In the genomic region with DNA sequence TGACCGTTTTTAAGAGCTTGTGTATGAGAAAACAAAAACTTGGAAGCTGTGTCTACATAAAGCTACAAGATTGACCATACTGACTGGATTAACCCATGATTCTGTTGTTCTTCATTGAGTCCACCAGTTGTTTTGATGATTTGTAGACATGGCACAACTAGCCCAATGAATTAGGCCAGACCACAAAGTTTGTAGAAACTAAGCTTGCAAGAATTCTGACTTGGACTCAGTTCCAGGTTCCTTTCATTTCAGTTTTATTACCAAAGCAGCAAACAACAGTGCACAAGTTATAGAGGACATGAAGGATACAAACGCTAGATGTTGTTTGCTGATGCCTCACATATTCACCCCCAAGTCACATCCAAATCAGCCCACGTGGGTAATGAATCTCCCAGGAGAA, we compare ENCODE assay signal across 26 cellular contexts.
DNase-seq lines count a peak whose midpoint lies in the region; ATAC-seq, FAIRE-seq and TF ChIP-seq lines count a peak whose summit lies in the region.
"Had no signal": no experiment of that assay in that cellular context is flagged by ENCODE, and none has a peak within 500 bp of the region (broad histone marks: within the 10 kb centered on the region; RNA-seq: fewer than 3 reads in every experiment).

No MANE protein-coding gene starts in this region.

- TF ChIP-seq EP300 in HepG2 (IDR thresholded peaks at IDR 0.05; ENCODE audit: low read depth in 2 of 2, low read length in 2 of 2): no peak
- no peak for TF ChIP-seq EP300 in HepG2 (CRISPR knock-in tag; IDR thresholded peaks at IDR 0.05; ENCODE audit: borderline replicate concordance)

- ATAC-seq in HepG2: no peak
- no peak for ATAC-seq in GM21576 (IDR thresholded peaks at IDR 0.05; ENCODE audit: unreplicated experiment)
- no peak for ATAC-seq in HG02678 (IDR thresholded peaks at IDR 0.05; ENCODE audit: unreplicated experiment)
- ATAC-seq in pancreas: no peak
- ATAC-seq: activated CD8-positive, alpha-beta memory T cell treated with anti-CD3 and anti-CD28 coated beads, Interleukin-2, amount 10 ng/mL, durations not matched to agents 7 days and 5 days; effector memory CD8-positive, alpha-beta T cell; K562; natural killer cell treated with Interleukin-12 subunit alpha and Interleukin-12 subunit beta and Interleukin-15 and Interleukin-18, amount 100 ng/mL, for 72 hours had no signal

- no peaks in the 10 kb centered on the region for H3K36me3 ChIP-seq in GM23248 (ENCODE audit: low read depth)
- no peaks in the 10 kb centered on the region for H3K36me3 ChIP-seq in HepG2 (replicated peaks in 1 of 2; ENCODE audit: control insufficient read depth in 1 of 2, insufficient read depth in 2 of 2, low read length in 2 of 2)
- no peaks in the 10 kb centered on the region for H3K36me3 ChIP-seq in pancreas
- H3K36me3 ChIP-seq: cardiac muscle cell, SJCRH30, tibial nerve had no signal

- TF ChIP-seq POLR2A in HepG2 (IDR thresholded peaks at IDR 0.05; ENCODE audit: insufficient read depth in 1 of 2, low read depth in 2 of 2, low read length in 2 of 2): no peak

- H2AFZ ChIP-seq in GM23248: peak overlapping the region; percentile 57
- H2AFZ ChIP-seq in HepG2 (ENCODE audit: low read length): no peak overlapping the region

- POLR2A ChIA-PET in HepG2 (lab: Yijun Ruan, JAX): no interaction called here

- FAIRE-seq in HepG2 (lab: Jason Lieb, UNC) (no peak), pancreas (lab: Jason Lieb, UNC) (no peak)
- FAIRE-seq: A549, small intestine had no signal

- H3K27me3 ChIP-seq in GM23248 (replicated peaks; ENCODE audit: insufficient read depth) (no peaks in the 10 kb centered on the region), HepG2 (ENCODE audit: control insufficient read depth in 1 of 2, insufficient read depth in 2 of 2, low read length in 2 of 2) (no peaks in the 10 kb centered on the region), pancreas (no peaks in the 10 kb centered on the region)
- H3K27me3 ChIP-seq: cardiac muscle cell had no signal

- H3K4me3 ChIP-seq in GM23248 (peak overlapping the region; percentile 56), choroid plexus epithelial cell (ENCODE audit: low read depth, low read length) (no peak overlapping the region), HepG2 (replicated peaks in 1 of 3; ENCODE audit: insufficient read depth in 1 of 3, low read depth in 2 of 3, low read length in 3 of 3) (no peak overlapping the region), pancreas (no peak overlapping the region)
- H3K4me3 ChIP-seq: A549, cardiac muscle cell, coronary artery, K562, SJCRH30, tibial nerve had no signal

- CTCF ChIA-PET in HepG2 (lab: Yijun Ruan, JAX; ENCODE audit: low intra/inter-chr PET ratio, low total read pairs): interaction anchor here (3.8 kb wide), 1 partner anchor 283 kb away, joined by 21 read pairs; no protein-coding TSS in a partner anchor

- peaks cover 24% of the 10 kb centered on the region for H3F3A ChIP-seq in GM23248 (ENCODE audit: insufficient read depth)

- no peaks in the 10 kb centered on the region for H3K9me2 ChIP-seq in GM23248 (ENCODE audit: insufficient read depth)

- no peak for TF ChIP-seq RAD21 in HepG2 (CRISPR knock-in tag; IDR thresholded peaks at IDR 0.05)

- H4K20me1 ChIP-seq in GM23248 (ENCODE audit: insufficient read depth) (no peaks in the 10 kb centered on the region), HepG2 (ENCODE audit: insufficient read depth, low read length) (no peaks in the 10 kb centered on the region)

- H3K27ac ChIP-seq in GM23248 (no peak overlapping the region), HepG2 (ENCODE audit: extremely low read length, insufficient read depth, low read length) (no peak overlapping the region), pancreas (no peak overlapping the region)
- H3K27ac ChIP-seq: A549, cardiac muscle cell, coronary artery, SJCRH30, tibial nerve had no signal

- H3K4me2 ChIP-seq in GM23248 (ENCODE audit: unreplicated experiment) (peak overlapping the region; percentile 85), HepG2 (ENCODE audit: low read depth, low read length) (no peak overlapping the region)
- H3K4me2 ChIP-seq: A549 had no signal

- in situ Hi-C loops in GM23248 (cut with MboI): loop anchor here (5.0 to 25.0 kb wide), 2 partner anchors 270 to 990 kb away; no protein-coding TSS in a partner anchor
- in situ Hi-C loops in HepG2 (cut with HindIII; ENCODE audit: extremely low pct_ligation_motif_present, low pct_unique_long_range_greater_than_20kb): loop anchor here (10.0 kb wide), 1 partner anchor 278 kb away; no protein-coding TSS in a partner anchor

- H3K9ac ChIP-seq in GM23248 (no peak overlapping the region), HepG2 (ENCODE audit: insufficient read depth, low read depth, low read length) (no peak overlapping the region)

- DNase-seq in AG08395 (ENCODE audit: low spot score): peak; percentile 56
- peak; percentile 74 for DNase-seq in GM23248
- DNase-seq in choroid plexus epithelial cell (ENCODE audit: low read depth): peak; percentile 46
- peak; percentile 28 for DNase-seq in left kidney (ENCODE audit: low read depth, low spot score)
- DNase-seq in HepG2 (ENCODE audit: low spot score): no peak
- DNase-seq in pancreas: no peak
- DNase-seq: activated CD4-positive, alpha-beta T cell treated with anti-CD3 and anti-CD28 coated beads, Interleukin-2, amount 10 ng/mL, durations not matched to agents 7 days and 5 days; activated CD8-positive, alpha-beta memory T cell treated with anti-CD3 and anti-CD28 coated beads, Interleukin-2, amount 10 ng/mL, durations not matched to agents 7 days and 5 days; activated naive CD4-positive, alpha-beta T cell treated with anti-CD3 and anti-CD28 coated beads, Interleukin-2, amount 10 ng/mL, durations not matched to agents 7 days and 5 days; CD4-positive, CD25-positive, alpha-beta regulatory T cell; effector memory CD8-positive, alpha-beta T cell; GOT3; MM.1S; NCI-H1436; retina; SJCRH30; small intestine; T1000 had no signal

- H3K9me3 ChIP-seq in GM23248 (ENCODE audit: low read depth) (no peaks in the 10 kb centered on the region), HepG2 (ENCODE audit: low read length) (no peaks in the 10 kb centered on the region), pancreas (no peaks in the 10 kb centered on the region)
- H3K9me3 ChIP-seq: A549, SJCRH30, tibial nerve had no signal

- H3K79me2 ChIP-seq in GM23248 (ENCODE audit: insufficient read depth) (no peaks in the 10 kb centered on the region), HepG2 (ENCODE audit: insufficient read depth, low read length) (no peaks in the 10 kb centered on the region)

- no peak for TF ChIP-seq CTCF in choroid plexus epithelial cell (conservative IDR thresholded peaks at IDR 0.05; ENCODE audit: low read depth, low read length)
- no peak for TF ChIP-seq CTCF in HepG2 (CRISPR knock-in tag; IDR thresholded peaks at IDR 0.05)
- no peak for TF ChIP-seq CTCF in pancreas (IDR thresholded peaks at IDR 0.05)

- 1 to 5% methylated on average over 3 of the region's 3 CpGs for WGBS in GM23248 (ENCODE audit: low coverage in 1 of 2, low lambda C conversion rate in 2 of 2, missing lambda C conversion rate in 2 of 2), 2 experiments
- 0% methylated on average over 3 of the region's 3 CpGs for WGBS in HepG2 (ENCODE audit: low lambda C conversion rate)
- WGBS in pancreas, 2 donors: 45 to 55% methylated on average over 3 of the region's 3 CpGs

- H3K4me1 ChIP-seq in GM23248 (ENCODE audit: insufficient read depth): peaks cover 25% of the 10 kb centered on the region
- H3K4me1 ChIP-seq in HepG2 (ENCODE audit: insufficient read depth, low read length): no peaks in the 10 kb centered on the region
- H3K4me1 ChIP-seq in pancreas: no peaks in the 10 kb centered on the region
- H3K4me1 ChIP-seq: A549, SJCRH30 had no signal

- intact Hi-C loops in HepG2 (cut with micrococcal nuclease; ENCODE audit: unreplicated experiment) (no loop called here), pancreas (cut with DNase I) (loop anchor here in 2 of 3 donors (5.0 kb wide), 1 partner anchor 285 kb away; no protein-coding TSS in a partner anchor)

- no TSS peak for BruUV-seq in HepG2 (replicated peaks; lab: Mats Ljungman, UMichigan)

TF ChIP-seq in HepG2, 621 proteins besides CTCF, POLR2A, EP300 and RAD21:
- TF ChIP-seq MED13 (CRISPR knock-in tag; IDR thresholded peaks at IDR 0.05): no peak
- TF ChIP-seq, protein P1, sequence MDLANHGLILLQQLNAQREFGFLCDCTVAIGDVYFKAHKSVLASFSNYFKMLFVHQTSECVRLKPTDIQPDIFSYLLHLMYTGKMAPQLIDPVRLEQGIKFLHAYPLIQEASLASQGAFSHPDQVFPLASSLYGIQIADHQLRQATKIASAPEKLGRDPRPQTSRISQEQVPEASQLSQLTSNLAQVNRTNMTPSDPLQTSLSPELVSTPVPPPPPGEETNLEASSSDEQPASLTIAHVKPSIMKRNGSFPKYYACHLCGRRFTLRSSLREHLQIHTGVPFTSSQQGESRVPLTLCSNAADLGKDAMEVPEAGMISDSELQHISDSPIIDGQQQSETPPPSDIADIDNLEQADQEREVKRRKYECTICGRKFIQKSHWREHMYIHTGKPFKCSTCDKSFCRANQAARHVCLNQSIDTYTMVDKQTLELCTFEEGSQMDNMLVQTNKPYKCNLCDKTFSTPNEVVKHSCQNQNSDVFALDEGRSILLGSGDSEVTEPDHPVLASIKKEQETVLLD (CRISPR knock-in tag; IDR thresholded peaks at IDR 0.05; ENCODE audit: low read depth): no peak
- no peak for TF ChIP-seq ZNF326 (CRISPR knock-in tag; IDR thresholded peaks at IDR 0.05; ENCODE audit: borderline replicate concordance)
- TF ChIP-seq MAFF (IDR thresholded peaks at IDR 0.05; ENCODE audit: low read depth, low read length): no peak

Comparison
In these comparisons a context has a peak if more than half of its experiments do, and no peak if none do; other contexts are left out.
1. DNase-seq: peak in AG08395 (single experiment), GM23248 (single experiment), choroid plexus epithelial cell (single experiment) and left kidney (single experiment); none in HepG2 (single experiment) and pancreas (0 of 6).